19 cellular contexts compared by ENCODE assay signal in genomic region chr18:34370704-34371405, GRCh38.
"Had no signal": no experiment of that assay in that cellular context is flagged by ENCODE, and none has a peak within 500 bp of the region (broad histone marks: within the 10 kb centered on the region; RNA-seq: fewer than 3 reads in every experiment).

No MANE protein-coding gene starts in this region.

- H3K36me3 ChIP-seq: ascending aorta, breast epithelium, tibial artery, uterus had no signal

- H3K36me3 Mint-ChIP-seq: activated naive CD4-positive, alpha-beta T cell treated with anti-CD3 and anti-CD28 coated beads, Interleukin-2, amount 10 ng/mL, durations not matched to agents 7 days and 5 days; memory B cell; natural killer cell treated with Interleukin-12 subunit alpha and Interleukin-12 subunit beta and Interleukin-15 and Interleukin-18, amount 100 ng/mL, for 72 hours had no signal

- H3K9me3 ChIP-seq: ascending aorta, breast epithelium, tibial artery, uterus had no signal

- H3K4me1 ChIP-seq: ascending aorta, breast epithelium, tibial artery, uterus had no signal

- ATAC-seq: left ventricle myocardium superior; natural killer cell treated with Interleukin-12 subunit alpha and Interleukin-12 subunit beta and Interleukin-15 and Interleukin-18, amount 100 ng/mL, for 72 hours; right cardiac atrium had no signal

- H3K27me3 Mint-ChIP-seq: activated naive CD4-positive, alpha-beta T cell treated with anti-CD3 and anti-CD28 coated beads, Interleukin-2, amount 10 ng/mL, durations not matched to agents 7 days and 5 days; activated T-cell treated with anti-CD3 and anti-CD28 coated beads, Interleukin-2, amount 50 U/mL, for 24 hours; memory B cell; natural killer cell treated with Interleukin-12 subunit alpha and Interleukin-12 subunit beta and Interleukin-15 and Interleukin-18, amount 100 ng/mL, for 72 hours had no signal

- H3K4me3 Mint-ChIP-seq: activated naive CD4-positive, alpha-beta T cell treated with anti-CD3 and anti-CD28 coated beads, Interleukin-2, amount 10 ng/mL, durations not matched to agents 7 days and 5 days; activated T-cell treated with anti-CD3 and anti-CD28 coated beads, Interleukin-2, amount 50 U/mL, for 24 hours; memory B cell; natural killer cell treated with Interleukin-12 subunit alpha and Interleukin-12 subunit beta and Interleukin-15 and Interleukin-18, amount 100 ng/mL, for 72 hours had no signal

- H3K4me3 ChIP-seq: ascending aorta, breast epithelium, hepatocyte, skin epidermis, tibial artery, uterus had no signal

- H3K27ac ChIP-seq: ascending aorta, breast epithelium, hepatocyte, skin epidermis, tibial artery, uterus had no signal

- H3K27ac Mint-ChIP-seq: activated naive CD4-positive, alpha-beta T cell treated with anti-CD3 and anti-CD28 coated beads, Interleukin-2, amount 10 ng/mL, durations not matched to agents 7 days and 5 days; activated T-cell treated with anti-CD3 and anti-CD28 coated beads, Interleukin-2, amount 50 U/mL, for 24 hours; memory B cell; natural killer cell treated with Interleukin-12 subunit alpha and Interleukin-12 subunit beta and Interleukin-15 and Interleukin-18, amount 100 ng/mL, for 72 hours had no signal

- DNase-seq: activated CD4-positive, alpha-beta T cell treated with anti-CD3 and anti-CD28 coated beads, Interleukin-2, amount 50 U/mL, for 4 hours; activated CD4-positive, CD25-positive, alpha-beta regulatory T cell treated with anti-CD3 and anti-CD28 coated beads, Interleukin-2, amount 50 U/mL, for 72 hours; activated naive CD4-positive, alpha-beta T cell treated with anti-CD3 and anti-CD28 coated beads, Interleukin-2, amount 10 ng/mL, durations not matched to agents 7 days and 5 days; activated T-cell treated with anti-CD3 and anti-CD28 coated beads, Interleukin-2, amount 50 U/mL, for 24 hours; erythroblast; left ventricle myocardium superior; nucleus accumbens; right cardiac atrium; stimulated activated CD4-positive, alpha-beta T cell treated with anti-CD3 and anti-CD28 coated beads, Interleukin-15, amount 100 ng/mL, for 24 hours; stimulated activated CD4-positive, alpha-beta T cell treated with anti-CD3 and anti-CD28 coated beads, Interleukin-4, amount 100 ng/mL, for 24 hours; stimulated activated naive CD4-positive, alpha-beta T cell; tibial artery; uterus had no signal

- H3K4me1 Mint-ChIP-seq: activated naive CD4-positive, alpha-beta T cell treated with anti-CD3 and anti-CD28 coated beads, Interleukin-2, amount 10 ng/mL, durations not matched to agents 7 days and 5 days; memory B cell had no signal
